21 cellular contexts compared by ENCODE assay signal in genomic region chr10:7697304-7697822, GRCh38. TPM values are rescaled to one million over a fixed set of nuclear protein-coding genes. Genes with fewer than 3 reads are reported as not detected.
"Had no signal": no experiment of that assay in that cellular context is flagged by ENCODE, and none has a peak within 500 bp of the region (broad histone marks: within the 10 kb centered on the region; RNA-seq: fewer than 3 reads in every experiment).

No MANE protein-coding gene starts in this region.

- H3K4me3 Mint-ChIP-seq: activated CD4-positive, alpha-beta memory T cell treated with anti-CD3 and anti-CD28 coated beads for 36 hours; activated CD4-positive, alpha-beta T cell treated with anti-CD3 and anti-CD28 coated beads for 36 hours; activated T-cell treated with anti-CD3 and anti-CD28 coated beads, Interleukin-2, amount 50 U/mL, for 24 hours; immature natural killer cell; naive thymus-derived CD4-positive, alpha-beta T cell had no signal

- H3K4me3 ChIP-seq: esophagus squamous epithelium, right atrium auricular region, skin epidermis had no signal

- H3K27me3 ChIP-seq: right atrium auricular region had no signal

- DNase-seq: activated CD4-positive, alpha-beta memory T cell treated with anti-CD3 and anti-CD28 coated beads for 36 hours; activated CD4-positive, alpha-beta T cell treated with anti-CD3 and anti-CD28 coated beads for 36 hours; activated effector memory CD4-positive, alpha-beta T cell treated with Interleukin-2 at 50 U/mL for 16 hours; activated naive CD4-positive, alpha-beta T cell treated with anti-CD3 and anti-CD28 coated beads, Interleukin-2, amount 50 U/mL, for 16 hours; activated T-cell treated with anti-CD3 and anti-CD28 coated beads, Interleukin-2, amount 50 U/mL, for 24 hours; cortex of kidney; effector CD4-positive, alpha-beta T cell; esophagus squamous epithelium; foreskin melanocyte; immature natural killer cell; naive thymus-derived CD4-positive, alpha-beta T cell; stimulated activated CD4-positive, alpha-beta T cell treated with anti-CD3 and anti-CD28 coated beads, Interleukin-4, amount 100 ng/mL, for 24 hours; stimulated activated naive CD4-positive, alpha-beta T cell; T-helper 2 cell; trophoblast cell had no signal

- H3K9me3 ChIP-seq: neutrophil, right atrium auricular region had no signal

- H3K36me3 Mint-ChIP-seq: activated CD4-positive, alpha-beta memory T cell treated with anti-CD3 and anti-CD28 coated beads for 36 hours had no signal

- H3K4me1 Mint-ChIP-seq: activated CD4-positive, alpha-beta T cell treated with anti-CD3 and anti-CD28 coated beads for 36 hours; immature natural killer cell; naive thymus-derived CD4-positive, alpha-beta T cell had no signal

- H3K4me1 ChIP-seq: esophagus squamous epithelium, right atrium auricular region had no signal

- H3K27ac Mint-ChIP-seq: activated CD4-positive, alpha-beta memory T cell treated with anti-CD3 and anti-CD28 coated beads for 36 hours; activated CD4-positive, alpha-beta T cell treated with anti-CD3 and anti-CD28 coated beads for 36 hours; activated T-cell treated with anti-CD3 and anti-CD28 coated beads, Interleukin-2, amount 50 U/mL, for 24 hours; immature natural killer cell; naive thymus-derived CD4-positive, alpha-beta T cell had no signal

- H3K27ac ChIP-seq: esophagus squamous epithelium, neutrophil, right atrium auricular region, skin epidermis had no signal

- ATAC-seq: activated CD4-positive, alpha-beta T cell treated with anti-CD3 and anti-CD28 coated beads for 36 hours; naive thymus-derived CD4-positive, alpha-beta T cell had no signal

- H3K36me3 ChIP-seq: esophagus squamous epithelium, neutrophil, right atrium auricular region had no signal

RNA-seq across cellular contexts. Expression of gene ITIH2, which starts 5.8 kb away (rescaled TPM):
- total RNA-seq: activated CD4-positive, alpha-beta memory T cell treated with anti-CD3 and anti-CD28 coated beads for 36 hours; activated CD4-positive, alpha-beta T cell treated with anti-CD3 and anti-CD28 coated beads for 36 hours; esophagus squamous epithelium; lung microvascular endothelial cell; mononuclear cell; naive thymus-derived CD4-positive, alpha-beta T cell; right atrium auricular region; subcutaneous adipose tissue had no signal

RNA-seq across cellular contexts. Expression of gene ITIH5, which starts 30.6 kb away (rescaled TPM):
- total RNA-seq: activated CD4-positive, alpha-beta memory T cell treated with anti-CD3 and anti-CD28 coated beads for 36 hours; activated CD4-positive, alpha-beta T cell treated with anti-CD3 and anti-CD28 coated beads for 36 hours; naive thymus-derived CD4-positive, alpha-beta T cell had no signal
